11 cellular contexts compared by ENCODE assay signal in genomic region chr1:181318858-181319235, GRCh38.
DNase-seq lines count a peak whose midpoint lies in the region; ATAC-seq and TF ChIP-seq lines count a peak whose summit lies in the region.
"Had no signal": no experiment of that assay in that cellular context is flagged by ENCODE, and none has a peak within 500 bp of the region (broad histone marks: within the 10 kb centered on the region; RNA-seq: fewer than 3 reads in every experiment).

No MANE protein-coding gene starts in this region.

- H3K36me3 Mint-ChIP-seq in activated naive CD4-positive, alpha-beta T cell treated with anti-CD3 and anti-CD28 coated beads, Interleukin-2, amount 50 U/mL, for 72 hours: no peaks in the 10 kb centered on the region
- H3K36me3 Mint-ChIP-seq in type B pancreatic cell: no peaks in the 10 kb centered on the region

- H3K4me1 Mint-ChIP-seq in type B pancreatic cell (ENCODE audit: unreplicated experiment): peaks cover 11% of the 10 kb centered on the region

- DNase-seq in left ventricle myocardium inferior (no peak), cardiac septum (ENCODE audit: low spot score) (no peak), type B pancreatic cell (ENCODE audit: extremely low spot score, unreplicated experiment) (no peak), GM19240 (ENCODE audit: insufficient read length, low spot score) (no peak), hippocampal formation (lab: John Stamatoyannopoulos, UW) (no peak)
- DNase-seq in activated naive CD4-positive, alpha-beta T cell treated with anti-CD3 and anti-CD28 coated beads, Interleukin-2, amount 50 U/mL, for 72 hours (ENCODE audit: low spot score in 2 of 2): peak in 1 of 2 donors; percentile 13
- DNase-seq: GDM1, NCI-H748 treated with DMSO at 0.1 percent for 48 hours had no signal

- no peaks in the 10 kb centered on the region for H3K36me3 ChIP-seq in left ventricle myocardium inferior
- H3K36me3 ChIP-seq in iPS-20b (ENCODE audit: insufficient read depth, low read depth, low read length): no peaks in the 10 kb centered on the region
- H3K36me3 ChIP-seq: upper lobe of left lung had no signal

- H3K9me3 ChIP-seq in left ventricle myocardium inferior (replicated peaks) (no peaks in the 10 kb centered on the region), iPS-20b (ENCODE audit: insufficient read depth, low read depth, low read length) (no peaks in the 10 kb centered on the region)
- H3K9me3 ChIP-seq: upper lobe of left lung had no signal

- intact Hi-C loops in left ventricle myocardium inferior (cut with micrococcal nuclease) (no loop called here), cardiac septum (cut with DNase I) (no loop called here)

- no peak overlapping the region for H3K9ac ChIP-seq in iPS-20b (ENCODE audit: low read depth, low read length)

- peaks cover 19% of the 10 kb centered on the region for H3K4me1 ChIP-seq in left ventricle myocardium inferior
- H3K4me1 ChIP-seq in iPS-20b (ENCODE audit: insufficient read depth, low read length): 0 out of 2 replicates have a peak, but pooled peaks cover 3% of the 10 kb centered on the region

- peaks cover 98% of the 10 kb centered on the region for H3K27me3 Mint-ChIP-seq in type B pancreatic cell

- peak overlapping the region; percentile 84 for H3K4me3 Mint-ChIP-seq in type B pancreatic cell

- H3K27me3 ChIP-seq in left ventricle myocardium inferior (ENCODE audit: low read depth) (peaks cover 95% of the 10 kb centered on the region), iPS-20b (ENCODE audit: insufficient read depth, low read length) (peaks cover 90% of the 10 kb centered on the region)

- no peak overlapping the region for H3K27ac Mint-ChIP-seq in activated naive CD4-positive, alpha-beta T cell treated with anti-CD3 and anti-CD28 coated beads, Interleukin-2, amount 50 U/mL, for 72 hours
- H3K27ac Mint-ChIP-seq in type B pancreatic cell: no peak overlapping the region

- peak overlapping the region; percentile 46 for H3K4me3 ChIP-seq in left ventricle myocardium inferior
- peak overlapping the region; percentile 71 for H3K4me3 ChIP-seq in iPS-20b (ENCODE audit: low read length)
- H3K4me3 ChIP-seq: upper lobe of left lung had no signal

- no peaks in the 10 kb centered on the region for H3K9me3 Mint-ChIP-seq in activated naive CD4-positive, alpha-beta T cell treated with anti-CD3 and anti-CD28 coated beads, Interleukin-2, amount 50 U/mL, for 72 hours
- no peaks in the 10 kb centered on the region for H3K9me3 Mint-ChIP-seq in type B pancreatic cell

- peak; percentile 43 to 56 for ATAC-seq in activated naive CD4-positive, alpha-beta T cell treated with anti-CD3 and anti-CD28 coated beads, Interleukin-2, amount 50 U/mL, for 72 hours
- no peak for ATAC-seq in HG03175 (IDR thresholded peaks at IDR 0.05; ENCODE audit: unreplicated experiment)

- no peak overlapping the region for H3K27ac ChIP-seq in left ventricle myocardium inferior (replicated peaks)
- no peak overlapping the region for H3K27ac ChIP-seq in iPS-20b (ENCODE audit: low read length)
- H3K27ac ChIP-seq: upper lobe of left lung had no signal

- TF ChIP-seq CTCF in left ventricle myocardium inferior (IDR thresholded peaks at IDR 0.05; ENCODE audit: borderline replicate concordance): no peak
- no peak for TF ChIP-seq CTCF in type B pancreatic cell (conservative IDR thresholded peaks at IDR 0.05)
